In the genomic region with DNA sequence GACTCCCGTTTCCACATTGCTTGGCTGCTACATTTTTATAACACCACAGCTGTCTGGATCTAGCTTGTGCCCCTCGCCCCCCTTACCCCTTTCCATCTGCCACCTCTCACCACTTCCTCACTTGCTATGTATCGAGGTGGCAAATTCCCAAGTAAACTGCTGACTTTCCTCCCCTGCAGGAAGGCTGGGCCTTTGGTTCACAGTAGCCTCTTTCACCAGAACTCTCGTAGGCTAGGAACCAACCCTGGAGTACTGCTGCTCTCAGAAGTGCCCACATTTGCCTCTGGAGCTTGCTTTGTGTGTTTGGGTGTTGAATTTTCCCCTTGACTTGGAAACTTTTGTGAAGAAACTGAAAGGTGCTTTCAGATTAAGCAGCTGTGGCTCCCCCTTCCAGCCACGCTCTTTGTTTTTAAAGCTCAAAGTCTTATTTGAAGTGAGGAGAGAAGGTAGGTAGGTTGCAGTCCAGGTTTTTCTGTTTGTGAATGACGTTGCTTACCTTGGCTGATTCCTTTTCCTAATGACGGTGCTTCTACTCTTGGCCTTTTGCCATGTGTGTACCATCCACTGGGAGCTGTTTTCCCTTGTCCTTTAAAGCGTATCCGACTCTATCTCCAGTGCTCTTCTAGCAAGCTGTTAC, we compare ENCODE assay signal across 8 cellular contexts.
A peak's percentile ranks its signal among the peaks of the same experiment; 100 is the strongest.
DNase-seq lines count a peak whose midpoint lies in the region; ATAC-seq and TF ChIP-seq lines count a peak whose summit lies in the region.

No MANE protein-coding gene starts in this region.

- peak overlapping the region; percentile 57 for H3K4me3 ChIP-seq in adipocyte (ENCODE audit: low read length)
- H3K4me3 ChIP-seq in left lung, result no peak overlapping the region

- peak; percentile 69 for ATAC-seq in left lung

- TF ChIP-seq CTCF in left lung (IDR thresholded peaks at IDR 0.05), result no peak

- H3K9me3 ChIP-seq in adipocyte (ENCODE audit: control insufficient read depth, low read length), result no peaks in the 10 kb centered on the region
- H3K9me3 ChIP-seq in left lung, result no peaks in the 10 kb centered on the region

- intact Hi-C loops in left lung (cut with DNase I), result no loop called here

- H3K4me1 ChIP-seq in adipocyte (ENCODE audit: control insufficient read depth, insufficient read depth, low read length) (peaks cover 43% of the 10 kb centered on the region), left lung (peaks cover 10 to 12% of the 10 kb centered on the region in 2 donors)

- H3K36me3 ChIP-seq in adipocyte (ENCODE audit: control insufficient read depth, insufficient read depth, low read length, severe bottlenecking) (no peaks in the 10 kb centered on the region), left lung (no peaks in the 10 kb centered on the region)

- H3K27me3 ChIP-seq in adipocyte (replicated peaks; ENCODE audit: control insufficient read depth, insufficient read depth, low read length), result no peaks in the 10 kb centered on the region
- H3K27me3 ChIP-seq in left lung, result no peaks in the 10 kb centered on the region

- peak overlapping the region; percentile 25 to 71 for H3K27ac ChIP-seq in left lung

- H3K9ac ChIP-seq in adipocyte (ENCODE audit: low read length), result peak overlapping the region; percentile 15

- peak; percentile 96 for DNase-seq in DMS153 treated with DMSO at 0.1 percent for 48 hours (lab: John Stamatoyannopoulos, UW; ENCODE audit: unreplicated experiment)
- peak; percentile 88 for DNase-seq in NCI-H2029 (lab: John Stamatoyannopoulos, UW)
- DNase-seq in adipocyte (ENCODE audit: low read depth), result no peak
- DNase-seq in left lung, result no peak
- no peak for DNase-seq in superior temporal gyrus (ENCODE audit: extremely low spot score)
- DNase-seq in mesenteric fat pad (ENCODE audit: low spot score), result no peak
- no peak for DNase-seq in GF-D8 (lab: John Stamatoyannopoulos, UW)
- no peak for DNase-seq in A172 (ENCODE audit: low spot score)

Comparison
In these comparisons a context has a peak if more than half of its experiments do, and no peak if none do; other contexts are left out.
1. DNase-seq: peak in DMS153 treated with DMSO at 0.1 percent for 48 hours (single experiment) and NCI-H2029 (single experiment); none in adipocyte (single experiment), left lung (0 of 2), superior temporal gyrus (single experiment), mesenteric fat pad (single experiment), GF-D8 (single experiment) and A172 (single experiment).